In the genomic region with DNA sequence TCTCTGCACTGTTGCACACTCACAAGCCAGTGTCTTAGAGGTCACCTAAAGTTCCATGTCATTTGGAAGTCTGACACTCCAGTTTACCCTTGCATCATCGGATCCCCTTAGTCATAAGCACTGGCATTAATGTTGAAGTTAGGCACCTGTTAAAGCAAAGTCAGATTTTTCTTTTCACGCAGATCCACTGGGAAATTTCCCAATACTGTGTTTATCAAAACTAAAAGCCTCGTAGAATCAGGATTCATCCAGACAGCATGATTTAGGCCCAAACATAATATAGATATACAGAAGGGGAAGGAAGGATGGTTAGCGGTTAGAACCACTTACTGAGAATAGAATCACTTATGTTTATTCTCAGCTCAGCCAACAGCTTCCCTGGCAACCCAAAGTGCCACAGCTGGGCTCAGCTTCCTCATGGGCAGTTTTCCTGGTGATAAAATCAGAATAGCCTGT, we compare ENCODE assay signal across 9 cellular contexts. TPM values are rescaled to one million over a fixed set of nuclear protein-coding genes. Genes with fewer than 3 reads are reported as not detected.
A peak's percentile ranks its signal among the peaks of the same experiment; 100 is the strongest.
DNase-seq lines count a peak whose midpoint lies in the region; ATAC-seq, FAIRE-seq and TF ChIP-seq lines count a peak whose summit lies in the region.
"Had no signal": no experiment of that assay in that cellular context is flagged by ENCODE, and none has a peak within 500 bp of the region (broad histone marks: within the 10 kb centered on the region; RNA-seq: fewer than 3 reads in every experiment).

No MANE protein-coding gene starts in this region.

- H3K36me3 ChIP-seq in ovary, result no peaks in the 10 kb centered on the region

- intact Hi-C loops in ovary (cut with DNase I), result no loop called here

- TF ChIP-seq CTCF in ovary (IDR thresholded peaks at IDR 0.05) (no peak), D721Med (IDR thresholded peaks at IDR 0.05; ENCODE audit: insufficient read depth, missing control alignments) (no peak)

- ATAC-seq in HG02678 (IDR thresholded peaks at IDR 0.05; ENCODE audit: unreplicated experiment), result peak; percentile 50

- H3K9me3 ChIP-seq in ovary, result no peaks in the 10 kb centered on the region

- WGBS in ovary, 3 donors, result 13 to 18% (median 13%) methylated on average over 4 of the region's 4 CpGs

- FAIRE-seq in D721Med (lab: Jason Lieb, UNC), result no peak

- H3K4me3 ChIP-seq in ovary, result no peak overlapping the region

- TF ChIP-seq EP300 in ovary (IDR thresholded peaks at IDR 0.05), result no peak

- H3K27me3 ChIP-seq in ovary, result no peaks in the 10 kb centered on the region

- DNase-seq in COLO668 (lab: John Stamatoyannopoulos, UW; ENCODE audit: unreplicated experiment), result peak; percentile 4
- DNase-seq in RPMI7951 (ENCODE audit: low read depth), result peak; percentile 59
- peak; percentile 14 for DNase-seq in left kidney (ENCODE audit: low read depth, low spot score)
- no peak for DNase-seq in ovary
- no peak for DNase-seq in cerebellar nuclear complex (lab: John Stamatoyannopoulos, UW)
- DNase-seq in NCI-H1048 (lab: John Stamatoyannopoulos, UW), result no peak
- no peak for DNase-seq in D721Med (ENCODE audit: insufficient read length, low spot score)
- DNase-seq: activated CD4-positive, CD25-positive, alpha-beta regulatory T cell treated with anti-CD3 and anti-CD28 coated beads, Interleukin-2, amount 50 U/mL, for 72 hours had no signal

- no peak for TF ChIP-seq POLR2A in ovary (IDR thresholded peaks at IDR 0.05)

- no peaks in the 10 kb centered on the region for H3K4me1 ChIP-seq in ovary (ENCODE audit: insufficient read depth)

- no peak overlapping the region for H3K27ac ChIP-seq in ovary

RNA-seq across cellular contexts. Expression of gene HAPSTR1, which starts 30.1 kb away (rescaled TPM):
- total RNA-seq in RPMI7951 (2014; rRNA removed; shearing (Covaris generic)), result 32.6 and 35.9 TPM in 2 replicates
- total RNA-seq in ovary, result 10 to 100 TPM; 31.2 to 76.1 (median 57.5) TPM
- 10 to 100 TPM; 15.7 to 29.1 TPM for polyA plus RNA-seq in ovary

Comparison
In these comparisons a context has a peak if more than half of its experiments do, and no peak if none do; other contexts are left out.
1. DNase-seq: peak in COLO668 (single experiment), RPMI7951 (single experiment) and left kidney (single experiment); none in ovary (0 of 5), cerebellar nuclear complex (0 of 2), NCI-H1048 (single experiment) and D721Med (single experiment).